In the genomic region with DNA sequence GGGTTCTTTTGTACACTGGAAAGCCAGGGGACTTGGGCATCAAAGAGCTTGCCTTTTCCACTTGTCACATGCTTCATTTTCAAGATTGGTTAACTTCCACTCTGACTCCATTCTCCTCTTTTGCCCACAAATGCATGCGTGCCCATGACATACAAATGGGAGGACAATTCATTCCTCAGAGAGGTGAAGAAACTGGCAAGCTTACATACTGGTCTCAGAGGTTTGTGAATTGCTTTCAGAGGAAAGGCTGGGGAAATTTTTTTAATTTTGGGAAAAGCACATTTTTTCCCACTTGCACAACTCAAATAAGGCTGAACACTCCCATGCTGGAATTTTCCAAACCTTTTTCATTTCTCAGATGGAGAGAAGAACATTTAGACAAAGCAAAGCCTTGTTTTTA, we compare ENCODE assay signal across 24 cellular contexts. TPM values are rescaled to one million over a fixed set of nuclear protein-coding genes. Genes with fewer than 3 reads are reported as not detected.
"Had no signal": no experiment of that assay in that cellular context is flagged by ENCODE, and none has a peak within 500 bp of the region (broad histone marks: within the 10 kb centered on the region; RNA-seq: fewer than 3 reads in every experiment).

No MANE protein-coding gene starts in this region.

- H3K4me3 ChIP-seq: colonic mucosa, dorsolateral prefrontal cortex, heart left ventricle, left lung, mucosa of descending colon, right lobe of liver, smooth muscle cell, stomach had no signal

- DNase-seq: activated CD4-positive, alpha-beta T cell treated with anti-CD3 and anti-CD28 coated beads for 1 hour; activated CD4-positive, alpha-beta T cell treated with anti-CD3 and anti-CD28 coated beads, Interleukin-2, amount 50 U/mL, for 1 hour; activated CD8-positive, alpha-beta T cell treated with anti-CD3 and anti-CD28 coated beads for 36 hours; activated naive CD8-positive, alpha-beta T cell treated with anti-CD3 and anti-CD28 coated beads, Interleukin-2, amount 50 U/mL, for 24 hours; activated T-cell treated with anti-CD3 and anti-CD28 coated beads, Interleukin-2, amount 50 U/mL, for 4 hours; colonic mucosa; dorsolateral prefrontal cortex; effector memory CD4-positive, alpha-beta T cell; foreskin fibroblast; heart left ventricle; kidney glomerular epithelial cell; left lung; mucosa of descending colon; right lobe of liver; stimulated activated CD4-positive, alpha-beta T cell treated with anti-CD3 and anti-CD28 coated beads, Interleukin-1b, Interleukin-23, amount 100 ng/mL, for 48 hours; stimulated activated naive B cell treated with anti-CD40 and anti-IgM and Interleukin-4, amounts not matched to agents 10 μg/mL and 1 μg/mL and 100 μg/mL, for 72 hours; stomach; T-helper 2 cell; trophoblast cell had no signal

- H3K4me1 ChIP-seq: colonic mucosa, right lobe of liver had no signal

- ATAC-seq: activated CD8-positive, alpha-beta T cell treated with anti-CD3 and anti-CD28 coated beads for 36 hours; activated naive CD8-positive, alpha-beta T cell treated with anti-CD3 and anti-CD28 coated beads, Interleukin-2, amount 50 U/mL, for 24 hours; activated T-cell treated with anti-CD3 and anti-CD28 coated beads, Interleukin-2, amount 50 U/mL, for 4 hours; left lung; mucosa of descending colon; natural killer cell treated with Interleukin-12 subunit alpha and Interleukin-12 subunit beta and Interleukin-15 and Interleukin-18, amount 100 ng/mL, for 72 hours; right lobe of liver; SK-N-SH treated with all-trans-retinoic acid at 6 μM for 48 hours; stimulated activated naive B cell treated with anti-CD40 and anti-IgM and Interleukin-4, amounts not matched to agents 10 μg/mL and 1 μg/mL and 100 μg/mL, for 72 hours; WTC11 had no signal

- H3K27me3 ChIP-seq: colonic mucosa, heart left ventricle, left lung, right lobe of liver, stomach had no signal

- H3K9me3 ChIP-seq: colonic mucosa, heart left ventricle, left lung, mucosa of descending colon, right lobe of liver, stomach had no signal

- H3K36me3 ChIP-seq: colonic mucosa, heart left ventricle, left lung, right lobe of liver, stomach had no signal

- H3K27ac ChIP-seq: colonic mucosa, dorsolateral prefrontal cortex, left lung, right lobe of liver, stomach had no signal

RNA-seq across cellular contexts. Expression of a gene that starts 20.9 kb away (rescaled TPM):
- total RNA-seq: activated CD8-positive, alpha-beta T cell treated with anti-CD3 and anti-CD28 coated beads for 36 hours; activated T-helper 2 cell treated with anti-CD3 and anti-CD28 coated beads, Interferon-gamma antibody, Interleukin-2, Interleukin-4, amounts not matched to agents 10 μg/mL and 5 μg/mL and 100 μg/mL, durations not matched to agents 14 hours and 24 hours and 36 hours; natural killer cell treated with Interleukin-12 subunit alpha and Interleukin-12 subunit beta and Interleukin-15 and Interleukin-18, amount 100 ng/mL, for 72 hours had no signal
